ENCODE assay signal across 10 cellular contexts in the genomic region with DNA sequence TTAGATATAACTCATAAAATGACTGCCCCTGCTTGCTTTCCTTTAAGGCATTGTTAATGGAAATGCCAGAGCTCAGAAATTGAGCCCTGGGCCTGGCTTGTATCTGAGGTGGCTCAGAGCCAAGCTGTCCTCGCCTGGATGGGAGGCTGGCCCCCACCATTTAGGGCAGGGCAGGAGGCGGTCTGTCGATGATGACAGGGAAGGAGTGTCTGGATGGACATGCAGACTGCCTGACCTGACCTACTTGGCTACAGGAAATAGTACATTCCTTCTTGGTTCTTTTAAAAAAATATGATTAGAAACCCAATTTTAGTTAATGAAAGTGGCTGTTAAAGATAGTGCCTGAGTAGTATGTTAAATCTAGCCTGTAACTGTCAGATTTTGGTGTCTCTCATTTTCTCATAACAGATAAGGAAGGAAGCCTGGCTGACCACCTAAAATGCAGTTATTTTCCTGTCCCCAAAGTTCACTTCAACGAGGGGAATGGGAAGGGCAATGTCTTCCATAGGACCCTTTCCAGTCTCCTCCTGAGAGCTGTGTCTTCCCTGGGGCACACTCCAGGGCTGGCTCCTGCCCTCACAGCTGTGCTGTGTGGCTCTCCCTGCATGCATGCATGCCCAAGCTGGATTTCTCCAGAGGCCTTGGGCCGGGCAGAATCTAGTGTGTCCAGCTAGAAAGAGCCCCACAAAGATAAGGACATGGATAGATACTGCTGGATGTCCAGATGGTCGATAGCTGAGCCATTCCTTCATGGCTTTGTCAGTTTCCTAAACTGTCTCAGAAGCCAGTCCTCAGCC. TPM values are rescaled to one million over a fixed set of nuclear protein-coding genes. Genes with fewer than 3 reads are reported as not detected.
DNase-seq lines count a peak whose midpoint lies in the region; ATAC-seq and TF ChIP-seq lines count a peak whose summit lies in the region.
"Had no signal": no experiment of that assay in that cellular context is flagged by ENCODE, and none has a peak within 500 bp of the region (broad histone marks: within the 10 kb centered on the region; RNA-seq: fewer than 3 reads in every experiment).

No MANE protein-coding gene starts in this region.

- TF ChIP-seq CTCF in mesothelial cell of epicardium (IDR thresholded peaks at IDR 0.05; ENCODE audit: unreplicated experiment): no peak
- no peak for TF ChIP-seq CTCF in type B pancreatic cell (conservative IDR thresholded peaks at IDR 0.05)
- TF ChIP-seq CTCF in glutamatergic neuron (IDR thresholded peaks at IDR 0.05; ENCODE audit: partially characterized antibody, unreplicated experiment): no peak

- peaks cover 22% of the 10 kb centered on the region for H3K4me1 Mint-ChIP-seq in mesothelial cell of epicardium
- H3K4me1 Mint-ChIP-seq in type B pancreatic cell (ENCODE audit: unreplicated experiment): peaks cover 24% of the 10 kb centered on the region
- H3K4me1 Mint-ChIP-seq in glutamatergic neuron (ENCODE audit: low read depth, unreplicated experiment): peaks cover 10% of the 10 kb centered on the region

- DNase-seq in RPMI7951 (ENCODE audit: low read depth): peak; percentile 47
- DNase-seq in mesothelial cell of epicardium (ENCODE audit: low spot score in 2 of 2, unreplicated experiment in 2 of 2): no peak
- no peak for DNase-seq in type B pancreatic cell (ENCODE audit: extremely low spot score, unreplicated experiment)
- DNase-seq in glutamatergic neuron: no peak
- no peak for DNase-seq in NOMO-1 treated with dmso at 0.1 percent for 144 hours (lab: John Stamatoyannopoulos, UW; ENCODE audit: unreplicated experiment)
- no peak for DNase-seq in NCI-H510A treated with DMSO at 0.1 percent for 48 hours (lab: John Stamatoyannopoulos, UW)
- no peak for DNase-seq in activated naive CD4-positive, alpha-beta T cell (lab: John Stamatoyannopoulos, UW)
- DNase-seq: activated effector memory CD4-positive, alpha-beta T cell treated with Interleukin-2 at 50 U/mL for 16 hours; NCI-H2227 treated with DMSO at 0.1 percent for 48 hours had no signal

- H3K27me3 Mint-ChIP-seq in mesothelial cell of epicardium (ENCODE audit: low read depth): no peaks in the 10 kb centered on the region
- H3K27me3 Mint-ChIP-seq in type B pancreatic cell: no peaks in the 10 kb centered on the region
- H3K27me3 Mint-ChIP-seq in glutamatergic neuron (ENCODE audit: unreplicated experiment): no peaks in the 10 kb centered on the region

- H3K9me3 Mint-ChIP-seq in mesothelial cell of epicardium (no peaks in the 10 kb centered on the region), type B pancreatic cell (no peaks in the 10 kb centered on the region), glutamatergic neuron (ENCODE audit: unreplicated experiment) (no peaks in the 10 kb centered on the region)

- H3K36me3 Mint-ChIP-seq in mesothelial cell of epicardium: peaks cover 27% of the 10 kb centered on the region
- H3K36me3 Mint-ChIP-seq in type B pancreatic cell: peaks cover 42% of the 10 kb centered on the region
- H3K36me3 Mint-ChIP-seq in glutamatergic neuron (ENCODE audit: unreplicated experiment): no peaks in the 10 kb centered on the region

- ATAC-seq in esophagus mucosa: peak; percentile 63

- H3K4me3 Mint-ChIP-seq in mesothelial cell of epicardium (no peak overlapping the region), type B pancreatic cell (no peak overlapping the region), glutamatergic neuron (ENCODE audit: unreplicated experiment) (no peak overlapping the region)

- H3K27ac Mint-ChIP-seq in mesothelial cell of epicardium: peak overlapping the region; percentile 86
- peak overlapping the region; percentile 72 for H3K27ac Mint-ChIP-seq in type B pancreatic cell
- H3K27ac Mint-ChIP-seq in glutamatergic neuron (ENCODE audit: unreplicated experiment): no peak overlapping the region

RNA-seq across cellular contexts. Expression of a gene that starts 42.3 kb away (rescaled TPM):
- 235 and 252 TPM in 2 replicates for total RNA-seq in RPMI7951 (2014; rRNA removed; shearing (Covaris generic))
- total RNA-seq in esophagus mucosa: 196 TPM
- 261 to 276 TPM (median 265 TPM) in 3 replicates for total RNA-seq in mesothelial cell of epicardium
- total RNA-seq in type B pancreatic cell (ENCODE audit: low replicate concordance): 241 and 254 TPM in 2 replicates
- total RNA-seq in glutamatergic neuron (ENCODE audit: unreplicated experiment): 215 TPM
